In the genomic region with DNA sequence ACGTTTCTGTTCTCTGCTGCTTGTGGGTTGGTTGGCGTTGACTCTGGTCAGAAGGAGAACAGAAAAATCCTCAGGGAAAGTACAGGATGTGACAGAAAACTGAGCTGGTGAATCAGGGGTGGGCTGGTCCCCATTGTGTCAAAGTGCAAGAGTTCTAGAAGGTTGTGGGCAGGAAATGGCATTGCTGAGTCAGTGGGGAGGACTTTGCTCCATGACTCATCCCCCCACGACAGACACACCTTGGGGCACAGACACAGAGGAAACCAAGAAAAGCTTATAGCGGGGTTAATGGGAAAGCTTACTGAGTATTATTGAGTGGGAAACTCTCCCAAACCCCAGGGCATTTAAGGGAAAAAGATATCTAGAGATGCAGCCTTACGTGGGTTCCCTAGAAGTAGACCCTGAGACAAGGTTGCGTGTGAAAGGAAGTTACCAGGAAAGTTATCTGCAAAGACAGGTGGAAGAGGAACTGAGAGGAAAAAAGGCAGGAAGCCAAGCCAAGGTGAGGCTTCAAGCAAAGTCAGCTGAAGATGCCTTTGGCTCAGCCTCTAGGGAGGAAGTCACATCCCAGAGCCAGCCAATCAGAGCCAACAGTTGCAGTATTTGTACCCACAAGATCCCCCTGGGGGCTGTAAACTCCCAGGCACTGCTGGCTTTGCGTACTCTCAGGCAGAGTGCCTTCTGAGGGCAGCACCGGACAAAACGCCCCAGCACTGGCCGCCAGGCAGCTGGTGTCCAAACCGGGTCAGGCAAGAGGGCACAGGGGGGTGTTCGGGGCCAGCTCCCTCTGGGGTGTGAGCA, we compare ENCODE assay signal across 8 cellular contexts.
A peak's percentile ranks its signal among the peaks of the same experiment; 100 is the strongest.
DNase-seq lines count a peak whose midpoint lies in the region; ATAC-seq and TF ChIP-seq lines count a peak whose summit lies in the region.

No MANE protein-coding gene starts in this region.

- peaks cover 17% of the 10 kb centered on the region for H3K36me3 Mint-ChIP-seq in Calu3 (ENCODE audit: insufficient read depth, unreplicated experiment)
- H3K36me3 Mint-ChIP-seq in activated naive CD4-positive, alpha-beta T cell treated with anti-CD3 and anti-CD28 coated beads, Interleukin-2, amount 10 ng/mL, durations not matched to agents 7 days and 5 days, result no peaks in the 10 kb centered on the region
- H3K36me3 Mint-ChIP-seq in naive thymus-derived CD8-positive, alpha-beta T cell, result no peaks in the 10 kb centered on the region

- CTCF ChIA-PET in Calu3 (lab: Charles Lee), result interaction anchor here (0.8 to 1.8 kb wide), 19 partner anchors 9 to 353 kb away, joined by 3 to 23 read pairs (median 3); no protein-coding TSS in a partner anchor
- CTCF ChIA-PET in activated naive CD4-positive, alpha-beta T cell treated with anti-CD3 and anti-CD28 coated beads, Interleukin-2, amount 10 ng/mL, durations not matched to agents 7 days and 5 days (lab: Charles Lee), result no interaction called here

- intact Hi-C loops in Calu3 (cut with micrococcal nuclease; ENCODE audit: unreplicated experiment), result loop anchor here (1.0 to 10.0 kb wide), 4 partner anchors 34 to 170 kb away; no protein-coding TSS in a partner anchor

- H3K4me3 Mint-ChIP-seq in Calu3 (ENCODE audit: low read depth, unreplicated experiment), result peak overlapping the region; percentile 49
- H3K4me3 Mint-ChIP-seq in activated naive CD4-positive, alpha-beta T cell treated with anti-CD3 and anti-CD28 coated beads, Interleukin-2, amount 10 ng/mL, durations not matched to agents 7 days and 5 days, result no peak overlapping the region
- no peak overlapping the region for H3K4me3 Mint-ChIP-seq in naive thymus-derived CD8-positive, alpha-beta T cell

- H3K27me3 Mint-ChIP-seq in Calu3 (ENCODE audit: unreplicated experiment), result no peaks in the 10 kb centered on the region
- peaks cover 4% of the 10 kb centered on the region for H3K27me3 Mint-ChIP-seq in activated naive CD4-positive, alpha-beta T cell treated with anti-CD3 and anti-CD28 coated beads, Interleukin-2, amount 10 ng/mL, durations not matched to agents 7 days and 5 days
- H3K27me3 Mint-ChIP-seq in naive thymus-derived CD8-positive, alpha-beta T cell, result peaks cover 9 to 45% (median 13%) of the 10 kb centered on the region in 5 donors

- peaks cover 6% of the 10 kb centered on the region for H3K9me3 Mint-ChIP-seq in Calu3 (ENCODE audit: low read depth, unreplicated experiment)
- no peaks in the 10 kb centered on the region for H3K9me3 Mint-ChIP-seq in activated naive CD4-positive, alpha-beta T cell treated with anti-CD3 and anti-CD28 coated beads, Interleukin-2, amount 10 ng/mL, durations not matched to agents 7 days and 5 days
- H3K9me3 Mint-ChIP-seq in naive thymus-derived CD8-positive, alpha-beta T cell, result peaks cover 0 to 5% (median 0%) of the 10 kb centered on the region in 9 donors

- POLR2A ChIA-PET in naive thymus-derived CD8-positive, alpha-beta T cell (lab: Charles Lee), result no interaction called here

- H3K4me1 Mint-ChIP-seq in Calu3 (ENCODE audit: low read depth, unreplicated experiment), result peaks cover 45% of the 10 kb centered on the region
- peaks cover 16% of the 10 kb centered on the region for H3K4me1 Mint-ChIP-seq in activated naive CD4-positive, alpha-beta T cell treated with anti-CD3 and anti-CD28 coated beads, Interleukin-2, amount 10 ng/mL, durations not matched to agents 7 days and 5 days
- peaks cover 0 to 7% (median 5%) of the 10 kb centered on the region in 4 donors for H3K4me1 Mint-ChIP-seq in naive thymus-derived CD8-positive, alpha-beta T cell

- H3K27ac Mint-ChIP-seq in Calu3 (ENCODE audit: unreplicated experiment), result peak overlapping the region; percentile 99
- H3K27ac Mint-ChIP-seq in activated naive CD4-positive, alpha-beta T cell treated with anti-CD3 and anti-CD28 coated beads, Interleukin-2, amount 10 ng/mL, durations not matched to agents 7 days and 5 days, result peak overlapping the region; percentile 81
- H3K27ac Mint-ChIP-seq in naive thymus-derived CD8-positive, alpha-beta T cell, result peak overlapping the region in 2 of 10 donors; percentile 71 to 87

- TSS peak; percentile 81 for BruUV-seq in Calu3 (replicated peaks; lab: Mats Ljungman, UMichigan)

- peak; percentile 75 for ATAC-seq in GM21528 (IDR thresholded peaks at IDR 0.05; ENCODE audit: low FRiP score, unreplicated experiment)
- no peak for ATAC-seq in naive thymus-derived CD8-positive, alpha-beta T cell

- TF ChIP-seq CTCF in Calu3 (IDR thresholded peaks at IDR 0.05; ENCODE audit: unreplicated experiment), result no peak

- DNase-seq in Calu3, result peak; percentile 87
- peak; percentile 99 for DNase-seq in LHCN-M2 (ENCODE audit: low read depth)
- DNase-seq in activated naive CD4-positive, alpha-beta T cell treated with anti-CD3 and anti-CD28 coated beads, Interleukin-2, amount 10 ng/mL, durations not matched to agents 7 days and 5 days, result peak; percentile 59
- DNase-seq in mucosa of gallbladder (ENCODE audit: low spot score), result peak; percentile 82
- no peak for DNase-seq in NCI-H345 treated with DMSO at 0.1 percent for 48 hours (lab: John Stamatoyannopoulos, UW; ENCODE audit: unreplicated experiment)
- no peak for DNase-seq in naive thymus-derived CD8-positive, alpha-beta T cell
- DNase-seq in middle frontal gyrus (ENCODE audit: extremely low spot score, low spot score), result no peak

Comparison
In these comparisons a context has a peak if more than half of its experiments do, and no peak if none do; other contexts are left out.
1. DNase-seq: peak in Calu3 (single experiment), LHCN-M2 (single experiment), activated naive CD4-positive, alpha-beta T cell treated with anti-CD3 and anti-CD28 coated beads, Interleukin-2, amount 10 ng/mL, durations not matched to agents 7 days and 5 days (single experiment) and mucosa of gallbladder (single experiment); none in NCI-H345 treated with DMSO at 0.1 percent for 48 hours (single experiment), naive thymus-derived CD8-positive, alpha-beta T cell (0 of 10) and middle frontal gyrus (single experiment).